ENCODE assay signal across 10 cellular contexts in the genomic region with DNA sequence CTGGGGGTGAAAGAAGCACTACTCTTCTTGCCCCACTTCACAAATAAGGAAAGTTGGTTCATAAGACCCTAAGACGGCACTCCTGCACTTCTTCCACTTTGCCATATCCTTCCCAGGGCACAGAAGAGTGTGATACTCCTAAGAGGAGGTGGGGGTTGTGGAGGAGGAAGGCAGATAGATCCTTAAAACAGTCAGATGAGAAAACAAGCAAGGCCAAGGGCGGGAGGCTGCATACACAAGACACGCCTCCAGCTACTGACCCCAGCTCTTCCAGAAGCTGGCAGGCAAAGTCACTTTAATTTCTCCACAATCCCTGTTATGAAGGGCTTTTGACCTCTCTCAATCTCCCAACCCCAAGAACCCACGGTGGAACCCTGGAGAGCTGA. TPM values are rescaled to one million over a fixed set of nuclear protein-coding genes. Genes with fewer than 3 reads are reported as not detected.
DNase-seq lines count a peak whose midpoint lies in the region; ATAC-seq and TF ChIP-seq lines count a peak whose summit lies in the region.
"Had no signal": no experiment of that assay in that cellular context is flagged by ENCODE, and none has a peak within 500 bp of the region (broad histone marks: within the 10 kb centered on the region; RNA-seq: fewer than 3 reads in every experiment).

No MANE protein-coding gene starts in this region.

- peaks cover 44% of the 10 kb centered on the region for H3K4me1 ChIP-seq in left ventricle myocardium inferior
- peaks cover 15% of the 10 kb centered on the region for H3K4me1 ChIP-seq in thymus (ENCODE audit: control insufficient read depth, insufficient read depth, low read length)

- H3K9me3 ChIP-seq in left ventricle myocardium inferior (replicated peaks) (no peaks in the 10 kb centered on the region), thymus (ENCODE audit: control insufficient read depth) (no peaks in the 10 kb centered on the region)
- H3K9me3 ChIP-seq: body of pancreas, esophagus squamous epithelium had no signal

- H3K27me3 Mint-ChIP-seq in activated T-helper 1 cell treated with anti-CD3 and anti-CD28 coated beads, Interleukin-12 subunit alpha, Interleukin-12 subunit beta, Interleukin-2, Interleukin-4 antibody, amounts not matched to agents 30 ng/mL and 10 ng/mL and 1 ng/mL, durations not matched to agents 14 hours and 24 hours and 36 hours (ENCODE audit: insufficient read depth), result peaks cover 33% of the 10 kb centered on the region
- H3K27me3 Mint-ChIP-seq in immature natural killer cell (ENCODE audit: low read depth in 3 of 3), result peaks cover 23 to 41% (median 24%) of the 10 kb centered on the region in 3 donors

- 78% methylated on average over 4 of the region's 4 CpGs for WGBS in thymus

- no peaks in the 10 kb centered on the region for H3K9me3 Mint-ChIP-seq in activated T-helper 1 cell treated with anti-CD3 and anti-CD28 coated beads, Interleukin-12 subunit alpha, Interleukin-12 subunit beta, Interleukin-2, Interleukin-4 antibody, amounts not matched to agents 30 ng/mL and 10 ng/mL and 1 ng/mL, durations not matched to agents 14 hours and 24 hours and 36 hours
- H3K9me3 Mint-ChIP-seq in immature natural killer cell, result no peaks in the 10 kb centered on the region

- H3K4me1 Mint-ChIP-seq in activated T-helper 1 cell treated with anti-CD3 and anti-CD28 coated beads, Interleukin-12 subunit alpha, Interleukin-12 subunit beta, Interleukin-2, Interleukin-4 antibody, amounts not matched to agents 30 ng/mL and 10 ng/mL and 1 ng/mL, durations not matched to agents 14 hours and 24 hours and 36 hours (ENCODE audit: low read depth), result peaks cover 13% of the 10 kb centered on the region
- H3K4me1 Mint-ChIP-seq in immature natural killer cell, result peaks cover 8 to 19% of the 10 kb centered on the region in 2 donors

- peaks cover 5% of the 10 kb centered on the region for H3K36me3 Mint-ChIP-seq in activated T-helper 1 cell treated with anti-CD3 and anti-CD28 coated beads, Interleukin-12 subunit alpha, Interleukin-12 subunit beta, Interleukin-2, Interleukin-4 antibody, amounts not matched to agents 30 ng/mL and 10 ng/mL and 1 ng/mL, durations not matched to agents 14 hours and 24 hours and 36 hours (ENCODE audit: low read depth)
- H3K36me3 Mint-ChIP-seq in immature natural killer cell, result peaks cover 5 to 10% (median 8%) of the 10 kb centered on the region in 3 donors

- intact Hi-C loops in left ventricle myocardium inferior (cut with micrococcal nuclease), result no loop called here
- intact Hi-C loops in Right ventricle myocardium inferior (cut with DNase I), result loop anchor here (2.0 kb wide), 1 partner anchor 144 kb away; no protein-coding TSS in a partner anchor
- intact Hi-C loops in activated T-helper 1 cell treated with anti-CD3 and anti-CD28 coated beads, Interleukin-12 subunit alpha, Interleukin-12 subunit beta, Interleukin-2, Interleukin-4 antibody, amounts not matched to agents 30 ng/mL and 10 ng/mL and 1 ng/mL, durations not matched to agents 14 hours and 24 hours and 36 hours (cut with micrococcal nuclease), result no loop called here

- no peak overlapping the region for H3K27ac Mint-ChIP-seq in activated T-helper 1 cell treated with anti-CD3 and anti-CD28 coated beads, Interleukin-12 subunit alpha, Interleukin-12 subunit beta, Interleukin-2, Interleukin-4 antibody, amounts not matched to agents 30 ng/mL and 10 ng/mL and 1 ng/mL, durations not matched to agents 14 hours and 24 hours and 36 hours
- H3K27ac Mint-ChIP-seq in immature natural killer cell, result no peak overlapping the region

- H3K27ac ChIP-seq in left ventricle myocardium inferior (replicated peaks) (no peak overlapping the region), thymus (ENCODE audit: low read depth) (no peak overlapping the region)
- H3K27ac ChIP-seq: body of pancreas, esophagus squamous epithelium had no signal

- ATAC-seq in Right ventricle myocardium inferior (no peak), HG03196 (IDR thresholded peaks at IDR 0.05; ENCODE audit: unreplicated experiment) (no peak)

- H3K4me3 Mint-ChIP-seq in activated T-helper 1 cell treated with anti-CD3 and anti-CD28 coated beads, Interleukin-12 subunit alpha, Interleukin-12 subunit beta, Interleukin-2, Interleukin-4 antibody, amounts not matched to agents 30 ng/mL and 10 ng/mL and 1 ng/mL, durations not matched to agents 14 hours and 24 hours and 36 hours, result peak overlapping the region; percentile 82
- H3K4me3 Mint-ChIP-seq in immature natural killer cell, result peak overlapping the region; percentile 64 to 84 (median 68)

- H3K36me3 ChIP-seq in left ventricle myocardium inferior (peaks cover 25% of the 10 kb centered on the region), thymus (ENCODE audit: control insufficient read depth, insufficient read depth) (peaks cover 24% of the 10 kb centered on the region)

- DNase-seq in left ventricle myocardium inferior (no peak), Right ventricle myocardium inferior (ENCODE audit: missing footprints) (no peak), immature natural killer cell (no peak), DMS53 treated with DMSO at 0.1 percent for 48 hours (lab: John Stamatoyannopoulos, UW; ENCODE audit: unreplicated experiment) (no peak), hypothalamus (lab: John Stamatoyannopoulos, UW) (no peak)
- no peak for DNase-seq in activated T-helper 1 cell treated with anti-CD3 and anti-CD28 coated beads, Interleukin-12 subunit alpha, Interleukin-12 subunit beta, Interleukin-2, Interleukin-4 antibody, amounts not matched to agents 30 ng/mL and 10 ng/mL and 1 ng/mL, durations not matched to agents 14 hours and 24 hours and 36 hours (ENCODE audit: low spot score)
- DNase-seq: esophagus squamous epithelium had no signal

- peak overlapping the region; percentile 63 for H3K4me3 ChIP-seq in left ventricle myocardium inferior
- peak overlapping the region; percentile 47 for H3K4me3 ChIP-seq in thymus (ENCODE audit: low read length)
- H3K4me3 ChIP-seq: body of pancreas had no signal

- TF ChIP-seq CTCF in left ventricle myocardium inferior (IDR thresholded peaks at IDR 0.05; ENCODE audit: borderline replicate concordance), result no peak

- peaks cover 42% of the 10 kb centered on the region for H3K27me3 ChIP-seq in left ventricle myocardium inferior (ENCODE audit: low read depth)
- H3K27me3 ChIP-seq in thymus (ENCODE audit: control insufficient read depth, insufficient read depth), result peaks cover 46% of the 10 kb centered on the region

RNA-seq across cellular contexts. Expression of a gene that starts 1.6 kb away (rescaled TPM):
- not detected for total RNA-seq in left ventricle myocardium inferior
- not detected for total RNA-seq in Right ventricle myocardium inferior
- 1.2 TPM in 2 replicates for total RNA-seq in activated T-helper 1 cell treated with anti-CD3 and anti-CD28 coated beads, Interleukin-12 subunit alpha, Interleukin-12 subunit beta, Interleukin-2, Interleukin-4 antibody, amounts not matched to agents 30 ng/mL and 10 ng/mL and 1 ng/mL, durations not matched to agents 14 hours and 24 hours and 36 hours
- polyA plus RNA-seq in immature natural killer cell, result under 1 TPM in 2 of 3 donors, not detected in 1; 0.31 to 0.51 TPM
- 0.23 TPM for polyA plus RNA-seq in thymus
- total RNA-seq: body of pancreas, esophagus squamous epithelium had no signal

RNA-seq across cellular contexts. Expression of a gene that starts 11.8 kb away (rescaled TPM):
- total RNA-seq in left ventricle myocardium inferior, result 5.4 TPM
- total RNA-seq in Right ventricle myocardium inferior, result 3.2 TPM
- total RNA-seq in activated T-helper 1 cell treated with anti-CD3 and anti-CD28 coated beads, Interleukin-12 subunit alpha, Interleukin-12 subunit beta, Interleukin-2, Interleukin-4 antibody, amounts not matched to agents 30 ng/mL and 10 ng/mL and 1 ng/mL, durations not matched to agents 14 hours and 24 hours and 36 hours, result 5.0 and 7.1 TPM in 2 replicates
- under 1 TPM in 1 of 3 donors, not detected in 2; 0.44 TPM for polyA plus RNA-seq in immature natural killer cell
- polyA plus RNA-seq in thymus, result 150 TPM

RNA-seq across cellular contexts. Expression of a gene that starts 46.0 kb away (rescaled TPM):
- total RNA-seq in left ventricle myocardium inferior (77.1 TPM), Right ventricle myocardium inferior (67.5 TPM)
- total RNA-seq in activated T-helper 1 cell treated with anti-CD3 and anti-CD28 coated beads, Interleukin-12 subunit alpha, Interleukin-12 subunit beta, Interleukin-2, Interleukin-4 antibody, amounts not matched to agents 30 ng/mL and 10 ng/mL and 1 ng/mL, durations not matched to agents 14 hours and 24 hours and 36 hours, result 101 TPM in 2 replicates
- polyA plus RNA-seq in immature natural killer cell (100 to 1,000 TPM in 1 of 3 donors, 10 to 100 TPM in 2; 40.7 to 120 (median 63.6) TPM), thymus (139 TPM)
